ENCODE assay signal across 17 cellular contexts in genomic region chr6:12066297-12066696, GRCh38. TPM values are rescaled to one million over a fixed set of nuclear protein-coding genes. Genes with fewer than 3 reads are reported as not detected.
DNase-seq lines count a peak whose midpoint lies in the region; ATAC-seq and TF ChIP-seq lines count a peak whose summit lies in the region.
"Had no signal": no experiment of that assay in that cellular context is flagged by ENCODE, and none has a peak within 500 bp of the region (broad histone marks: within the 10 kb centered on the region; RNA-seq: fewer than 3 reads in every experiment).

No MANE protein-coding gene starts in this region.

- intact Hi-C loops in natural killer cell (cut with micrococcal nuclease) (no loop called here), activated B cell treated with CpG ODN at 0.5 μM for 24 hours (cut with micrococcal nuclease) (no loop called here)

- no peaks in the 10 kb centered on the region for H3K36me3 Mint-ChIP-seq in natural killer cell treated with Interleukin-12 subunit alpha and Interleukin-12 subunit beta and Interleukin-15 and Interleukin-18, amount 100 ng/mL, for 72 hours
- no peaks in the 10 kb centered on the region for H3K36me3 Mint-ChIP-seq in natural killer cell
- H3K36me3 Mint-ChIP-seq in activated B cell treated with CpG ODN at 0.5 μM for 24 hours (ENCODE audit: low read depth): peaks cover 8% of the 10 kb centered on the region
- H3K36me3 Mint-ChIP-seq in activated CD8-positive, alpha-beta T cell treated with anti-CD3 and anti-CD28 coated beads, Interleukin-2, amount 10 ng/mL, durations not matched to agents 7 days and 5 days (ENCODE audit: low read depth): peaks cover 13% of the 10 kb centered on the region

- H3K4me1 Mint-ChIP-seq in natural killer cell treated with Interleukin-12 subunit alpha and Interleukin-12 subunit beta and Interleukin-15 and Interleukin-18, amount 100 ng/mL, for 72 hours (ENCODE audit: low read depth in 2 of 2): peaks cover 43 to 44% of the 10 kb centered on the region in 2 donors
- H3K4me1 Mint-ChIP-seq in natural killer cell: peaks cover 20 to 31% of the 10 kb centered on the region in 2 donors
- H3K4me1 Mint-ChIP-seq in activated B cell treated with CpG ODN at 0.5 μM for 24 hours: peaks cover 53% of the 10 kb centered on the region
- H3K4me1 Mint-ChIP-seq in activated CD8-positive, alpha-beta T cell treated with anti-CD3 and anti-CD28 coated beads, Interleukin-2, amount 10 ng/mL, durations not matched to agents 7 days and 5 days (ENCODE audit: low read depth): peaks cover 49% of the 10 kb centered on the region

- no peak overlapping the region for H3K4me3 Mint-ChIP-seq in natural killer cell treated with Interleukin-12 subunit alpha and Interleukin-12 subunit beta and Interleukin-15 and Interleukin-18, amount 100 ng/mL, for 72 hours
- no peak overlapping the region for H3K4me3 Mint-ChIP-seq in natural killer cell
- H3K4me3 Mint-ChIP-seq in activated B cell treated with CpG ODN at 0.5 μM for 24 hours: peak overlapping the region; percentile 71
- H3K4me3 Mint-ChIP-seq in activated CD8-positive, alpha-beta T cell treated with anti-CD3 and anti-CD28 coated beads, Interleukin-2, amount 10 ng/mL, durations not matched to agents 7 days and 5 days: no peak overlapping the region

- H3K27me3 Mint-ChIP-seq in natural killer cell treated with Interleukin-12 subunit alpha and Interleukin-12 subunit beta and Interleukin-15 and Interleukin-18, amount 100 ng/mL, for 72 hours: no peaks in the 10 kb centered on the region
- H3K27me3 Mint-ChIP-seq in natural killer cell (ENCODE audit: low read depth in 2 of 2) (no peaks in the 10 kb centered on the region), activated B cell treated with CpG ODN at 0.5 μM for 24 hours (no peaks in the 10 kb centered on the region)
- no peaks in the 10 kb centered on the region for H3K27me3 Mint-ChIP-seq in activated CD8-positive, alpha-beta T cell treated with anti-CD3 and anti-CD28 coated beads, Interleukin-2, amount 10 ng/mL, durations not matched to agents 7 days and 5 days (ENCODE audit: low read depth)

- POLR2A ChIA-PET in activated B cell treated with CpG ODN at 0.5 μM for 24 hours (lab: Charles Lee): interaction anchor here (0.7 to 2.4 kb wide), 11 partner anchors 9 to 167 kb away, joined by 3 to 39 read pairs (median 7); partner anchors contain the start of gene HIVEP1
- POLR2A ChIA-PET in activated CD8-positive, alpha-beta T cell treated with anti-CD3 and anti-CD28 coated beads, Interleukin-2, amount 10 ng/mL, durations not matched to agents 7 days and 5 days (lab: Charles Lee): interaction anchor here (0.6 to 1.6 kb wide), 3 partner anchors 53 to 70 kb away, joined by 3 to 8 read pairs (median 4); no protein-coding TSS in a partner anchor

- CTCF ChIA-PET in activated B cell treated with CpG ODN at 0.5 μM for 24 hours (lab: Charles Lee): interaction anchor here (1.0 to 1.9 kb wide), 8 partner anchors 9 to 241 kb away, joined by 3 to 8 read pairs (median 4); no protein-coding TSS in a partner anchor
- CTCF ChIA-PET in activated CD8-positive, alpha-beta T cell treated with anti-CD3 and anti-CD28 coated beads, Interleukin-2, amount 10 ng/mL, durations not matched to agents 7 days and 5 days (lab: Charles Lee): interaction anchor here (0.9 to 2.3 kb wide), 8 partner anchors 9 to 411 kb away, joined by 3 to 33 read pairs (median 5); partner anchors contain the start of gene EDN1

- no peak for DNase-seq in natural killer cell treated with Interleukin-12 subunit alpha and Interleukin-12 subunit beta and Interleukin-15 and Interleukin-18, amount 100 ng/mL, for 72 hours (ENCODE audit: low spot score)
- DNase-seq in natural killer cell (no peak), activated B cell treated with CpG ODN at 0.5 μM for 24 hours (no peak), fibroblast of peridontal ligament (ENCODE audit: extremely low read depth) (peak; percentile 61), D341Med (ENCODE audit: low spot score) (no peak), kidney tubule cell (ENCODE audit: low spot score) (no peak), NOMO-1 treated with DMSO at 0.1 percent for 48 hours (lab: John Stamatoyannopoulos, UW; ENCODE audit: unreplicated experiment) (no peak)
- no peak for DNase-seq in activated CD8-positive, alpha-beta T cell treated with anti-CD3 and anti-CD28 coated beads, Interleukin-2, amount 10 ng/mL, durations not matched to agents 7 days and 5 days
- DNase-seq: activated CD4-positive, alpha-beta T cell treated with anti-CD3 and anti-CD28 coated beads for 1 hour; activated T-cell treated with anti-CD3 and anti-CD28 coated beads, Interleukin-2, amount 50 U/mL, for 48 hours; DND-41; head of caudate nucleus; kidney; NCI-H226; SW 1271; tibial artery had no signal

- no peak for ATAC-seq in natural killer cell treated with Interleukin-12 subunit alpha and Interleukin-12 subunit beta and Interleukin-15 and Interleukin-18, amount 100 ng/mL, for 72 hours
- ATAC-seq in natural killer cell (no peak), activated B cell treated with CpG ODN at 0.5 μM for 24 hours (ENCODE audit: low read depth) (no peak)
- no peak for ATAC-seq in activated CD8-positive, alpha-beta T cell treated with anti-CD3 and anti-CD28 coated beads, Interleukin-2, amount 10 ng/mL, durations not matched to agents 7 days and 5 days
- ATAC-seq: HepG2 had no signal

- H3K9me3 Mint-ChIP-seq in natural killer cell treated with Interleukin-12 subunit alpha and Interleukin-12 subunit beta and Interleukin-15 and Interleukin-18, amount 100 ng/mL, for 72 hours: no peaks in the 10 kb centered on the region
- H3K9me3 Mint-ChIP-seq in natural killer cell: no peaks in the 10 kb centered on the region
- no peaks in the 10 kb centered on the region for H3K9me3 Mint-ChIP-seq in activated B cell treated with CpG ODN at 0.5 μM for 24 hours
- no peaks in the 10 kb centered on the region for H3K9me3 Mint-ChIP-seq in activated CD8-positive, alpha-beta T cell treated with anti-CD3 and anti-CD28 coated beads, Interleukin-2, amount 10 ng/mL, durations not matched to agents 7 days and 5 days (ENCODE audit: insufficient read depth)

- H3K27ac Mint-ChIP-seq in natural killer cell treated with Interleukin-12 subunit alpha and Interleukin-12 subunit beta and Interleukin-15 and Interleukin-18, amount 100 ng/mL, for 72 hours: peak overlapping the region; percentile 27 to 84
- peak overlapping the region in 1 of 2 donors; percentile 49 for H3K27ac Mint-ChIP-seq in natural killer cell
- H3K27ac Mint-ChIP-seq in activated B cell treated with CpG ODN at 0.5 μM for 24 hours: peak overlapping the region; percentile 94
- no peak overlapping the region for H3K27ac Mint-ChIP-seq in activated CD8-positive, alpha-beta T cell treated with anti-CD3 and anti-CD28 coated beads, Interleukin-2, amount 10 ng/mL, durations not matched to agents 7 days and 5 days

- TF ChIP-seq CTCF in natural killer cell (IDR thresholded peaks at IDR 0.05) (no peak), activated B cell treated with CpG ODN at 0.5 μM for 24 hours (IDR thresholded peaks at IDR 0.05) (no peak)

RNA-seq across cellular contexts. Expression of gene HIVEP1, which starts 54.2 kb away (rescaled TPM):
- 10 to 100 TPM; 28.3 to 39.4 TPM for total RNA-seq in natural killer cell treated with Interleukin-12 subunit alpha and Interleukin-12 subunit beta and Interleukin-15 and Interleukin-18, amount 100 ng/mL, for 72 hours
- 10 to 100 TPM; 26.3 to 37.9 (median 28.4) TPM for total RNA-seq in natural killer cell
- 90.3 and 91.0 TPM in 2 replicates for total RNA-seq in activated B cell treated with CpG ODN at 0.5 μM for 24 hours
- 10 to 100 TPM; 21.2 to 21.4 TPM for total RNA-seq in activated CD8-positive, alpha-beta T cell treated with anti-CD3 and anti-CD28 coated beads, Interleukin-2, amount 10 ng/mL, durations not matched to agents 7 days and 5 days
